Comparison of ENCODE assay signal across 17 cellular contexts in genomic region chr19:48497728-48498575, GRCh38. TPM values are rescaled to one million over a fixed set of nuclear protein-coding genes. Genes with fewer than 3 reads are reported as not detected.
DNase-seq lines count a peak whose midpoint lies in the region; ATAC-seq and TF ChIP-seq lines count a peak whose summit lies in the region.
"Had no signal": no experiment of that assay in that cellular context is flagged by ENCODE, and none has a peak within 500 bp of the region (broad histone marks: within the 10 kb centered on the region; RNA-seq: fewer than 3 reads in every experiment).

No MANE protein-coding gene starts in this region.

- ATAC-seq in GM23338 (no peak), memory B cell (ENCODE audit: low read depth) (no peak), HG03159 (IDR thresholded peaks at IDR 0.05; ENCODE audit: unreplicated experiment) (no peak)
- ATAC-seq: activated T-cell treated with anti-CD3 and anti-CD28 coated beads, Interleukin-2, amount 50 U/mL, for 4 hours; body of pancreas; gastroesophageal sphincter had no signal

- peaks cover 18% of the 10 kb centered on the region for H3F3A ChIP-seq in GM23338 (replicated peaks; ENCODE audit: low read depth)

- no peak overlapping the region for H2AK5ac ChIP-seq in mesendoderm (ENCODE audit: low read length)

- no peak overlapping the region for H3K4me3 Mint-ChIP-seq in GM23338
- H3K4me3 Mint-ChIP-seq in memory B cell, result peak overlapping the region; percentile 8
- H3K4me3 Mint-ChIP-seq: activated naive CD8-positive, alpha-beta T cell; activated T-cell treated with anti-CD3 and anti-CD28 coated beads, Interleukin-2, amount 50 U/mL, for 4 hours; dendritic cell treated with granulocyte-macrophage colony-stimulating factor and Interleukin-4, amounts not matched to agents 40 ng/mL and 50 ng/mL, for 4 days had no signal

- DNase-seq in GM23338 (ENCODE audit: low spot score) (peak; percentile 3), memory B cell (ENCODE audit: low spot score in 2 of 2) (no peak), mesendoderm (no peak)
- DNase-seq: activated CD4-positive, alpha-beta T cell treated with anti-CD3 and anti-CD28 coated beads, Interleukin-2, amount 50 U/mL, for 48 hours; activated T-cell treated with anti-CD3 and anti-CD28 coated beads, Interleukin-2, amount 50 U/mL, for 4 hours; MM.1S; NCI-H1930; NCI-H510A; transverse colon had no signal

- no peaks in the 10 kb centered on the region for H3K36me3 ChIP-seq in BLaER1 treated with 17β-estradiol and CSF1 and Interleukin-3, amounts not matched to agents 10 nM and 100 nM
- H3K36me3 ChIP-seq in GM23338 (ENCODE audit: insufficient read depth) (no peaks in the 10 kb centered on the region), mesendoderm (ENCODE audit: control insufficient read depth, insufficient read depth, low read length) (no peaks in the 10 kb centered on the region)
- H3K36me3 ChIP-seq: gastroesophageal sphincter, prostate gland, transverse colon had no signal

- H3K9me2 ChIP-seq in GM23338 (ENCODE audit: insufficient read depth), result no peaks in the 10 kb centered on the region

- peaks cover 0 to 33% (median 5%) of the 10 kb centered on the region in 11 experiments; a peak in 10 of 22 replicates for H4K20me1 ChIP-seq in BLaER1 treated with 17β-estradiol and CSF1 and Interleukin-3, amounts not matched to agents 10 nM and 100 nM
- H4K20me1 ChIP-seq in GM23338 (replicated peaks; ENCODE audit: insufficient read depth), result no peaks in the 10 kb centered on the region; the same call in 1 of the 2 replicates

- H3K4me1 ChIP-seq in BLaER1 treated with 17β-estradiol and CSF1 and Interleukin-3, amounts not matched to agents 10 nM and 100 nM, result peaks cover 57 to 78% (median 68%) of the 10 kb centered on the region in 10 experiments
- H3K4me1 ChIP-seq in GM23338 (ENCODE audit: insufficient read depth) (peaks cover 11% of the 10 kb centered on the region; the same call in 1 of the 2 replicates), mesendoderm (ENCODE audit: control insufficient read depth, low read depth, low read length) (peaks cover 3% of the 10 kb centered on the region)

- H3K18ac ChIP-seq in mesendoderm (ENCODE audit: low read length), result no peak overlapping the region

- no CpG with 5 or more reads among the region's 44 CpGs for WGBS in mesendoderm (ENCODE audit: extremely low coverage, insufficient coverage, low lambda C conversion rate)

- H3K27ac ChIP-seq in BLaER1 treated with 17β-estradiol and CSF1 and Interleukin-3, amounts not matched to agents 10 nM and 100 nM, result peak overlapping the region in 1 of 11 experiments; percentile 4; a peak in 1 of 22 replicates
- no peak overlapping the region for H3K27ac ChIP-seq in GM23338 (ENCODE audit: low read depth)
- no peak overlapping the region for H3K27ac ChIP-seq in mesendoderm (ENCODE audit: low read depth, low read length)
- H3K27ac ChIP-seq: body of pancreas, gastroesophageal sphincter, transverse colon had no signal

- H3K9me3 Mint-ChIP-seq in GM23338 (no peaks in the 10 kb centered on the region; the same call in 2 of the 3 replicates), memory B cell (peaks cover under 1% of the 10 kb centered on the region)
- H3K9me3 Mint-ChIP-seq: activated T-cell treated with anti-CD3 and anti-CD28 coated beads, Interleukin-2, amount 50 U/mL, for 4 hours; dendritic cell treated with granulocyte-macrophage colony-stimulating factor and Interleukin-4, amounts not matched to agents 40 ng/mL and 50 ng/mL, for 4 days; nephron had no signal

- peaks cover 50 to 80% (median 77%) of the 10 kb centered on the region in 11 experiments for H3K27me3 ChIP-seq in BLaER1 treated with 17β-estradiol and CSF1 and Interleukin-3, amounts not matched to agents 10 nM and 100 nM
- H3K27me3 ChIP-seq in GM23338 (ENCODE audit: insufficient read depth) (0 out of 2 replicates have a peak, but pooled peaks cover 2% of the 10 kb centered on the region), mesendoderm (ENCODE audit: insufficient read depth, low read length, poor library complexity) (no peaks in the 10 kb centered on the region)
- H3K27me3 ChIP-seq: body of pancreas had no signal

- no peak for TF ChIP-seq CTCF in GM23338 (conservative IDR thresholded peaks at IDR 0.05; ENCODE audit: low read depth in 2 of 2)

- no peaks in the 10 kb centered on the region for H3K9me3 ChIP-seq in BLaER1 treated with 17β-estradiol and CSF1 and Interleukin-3, amounts not matched to agents 10 nM and 100 nM (replicated peaks in 1 of 11)
- H3K9me3 ChIP-seq: body of pancreas, gastroesophageal sphincter, prostate gland, transverse colon had no signal

- H3K4me1 Mint-ChIP-seq in GM23338, result peaks cover 17% of the 10 kb centered on the region
- H3K4me1 Mint-ChIP-seq in memory B cell, result peaks cover 22% of the 10 kb centered on the region

- H4K5ac ChIP-seq in mesendoderm (ENCODE audit: low read length), result no peak overlapping the region

- no peak overlapping the region for H2BK120ac ChIP-seq in mesendoderm (ENCODE audit: low read depth, low read length)

- H3K4ac ChIP-seq in mesendoderm (ENCODE audit: low read depth, low read length), result no peak overlapping the region

- H3K79me2 ChIP-seq in GM23338 (replicated peaks; ENCODE audit: insufficient read depth) (no peaks in the 10 kb centered on the region), mesendoderm (ENCODE audit: control insufficient read depth, insufficient read depth, low read length) (no peaks in the 10 kb centered on the region)

- no peak overlapping the region for H2AFZ ChIP-seq in GM23338

- H3K36me3 Mint-ChIP-seq in GM23338 (ENCODE audit: low read depth), result no peaks in the 10 kb centered on the region; the same call in 1 of the 3 replicates
- H3K36me3 Mint-ChIP-seq in memory B cell, result no peaks in the 10 kb centered on the region
- H3K36me3 Mint-ChIP-seq: activated naive CD8-positive, alpha-beta T cell had no signal

- H3K27me3 Mint-ChIP-seq in GM23338 (ENCODE audit: insufficient read depth, low read depth, poor library complexity) (peaks cover 11% of the 10 kb centered on the region), memory B cell (peaks cover 39% of the 10 kb centered on the region)

- no peak overlapping the region for H4K8ac ChIP-seq in mesendoderm (ENCODE audit: low read depth, low read length)

- no peak overlapping the region for H2BK15ac ChIP-seq in mesendoderm (replicated peaks; ENCODE audit: low read depth)

- peak overlapping the region in 9 of 11 experiments; percentile 18 to 58 (median 38); a peak in 12 of 22 replicates for H3K9ac ChIP-seq in BLaER1 treated with 17β-estradiol and CSF1 and Interleukin-3, amounts not matched to agents 10 nM and 100 nM
- no peak overlapping the region for H3K9ac ChIP-seq in mesendoderm (ENCODE audit: low read length)

- H3K56ac ChIP-seq in mesendoderm (ENCODE audit: low read length), result no peak overlapping the region

- H3K79me1 ChIP-seq in mesendoderm (ENCODE audit: low read length), result no peaks in the 10 kb centered on the region

- H2BK5ac ChIP-seq in mesendoderm (ENCODE audit: low read length), result no peak overlapping the region

- H3K4me2 ChIP-seq in BLaER1 treated with 17β-estradiol and CSF1 and Interleukin-3, amounts not matched to agents 10 nM and 100 nM, result peak overlapping the region; percentile 60 to 81 (median 71)
- H3K4me2 ChIP-seq in GM23338 (no peak overlapping the region), mesendoderm (ENCODE audit: low read length) (no peak overlapping the region)

- H3K4me3 ChIP-seq in BLaER1 treated with 17β-estradiol and CSF1 and Interleukin-3, amounts not matched to agents 10 nM and 100 nM, result peak overlapping the region in 7 of 10 experiments; percentile 17 to 52 (median 38); a peak in 12 of 20 replicates
- H3K4me3 ChIP-seq in GM23338, result no peak overlapping the region
- no peak overlapping the region for H3K4me3 ChIP-seq in mesendoderm (ENCODE audit: low read length)
- H3K4me3 ChIP-seq: body of pancreas, transverse colon had no signal

- no peak overlapping the region for H3K27ac Mint-ChIP-seq in GM23338
- no peak overlapping the region for H3K27ac Mint-ChIP-seq in memory B cell
- H3K27ac Mint-ChIP-seq: activated naive CD8-positive, alpha-beta T cell; dendritic cell treated with granulocyte-macrophage colony-stimulating factor and Interleukin-4, amounts not matched to agents 40 ng/mL and 50 ng/mL, for 4 days had no signal

- no peak overlapping the region for H3K23ac ChIP-seq in mesendoderm (ENCODE audit: low read length)

TF ChIP-seq in GM23338, 12 proteins besides CTCF, POLR2A, EP300 and RAD21 (continues in another document):
- no peak for TF ChIP-seq ZNF114 (CRISPR knock-in tag; IDR thresholded peaks at IDR 0.05)
- no peak for TF ChIP-seq CREB1 (CRISPR knock-in tag; IDR thresholded peaks at IDR 0.05; ENCODE audit: low read depth)
- no peak for TF ChIP-seq ZNF331 (CRISPR knock-in tag; IDR thresholded peaks at IDR 0.05; ENCODE audit: low read depth)

RNA-seq across cellular contexts. Expression of gene LMTK3, which starts 13.7 kb away (rescaled TPM):
- total RNA-seq in GM23338 (2014; rRNA removed; shearing (Covaris generic)), result 5.7 and 11.8 TPM in 2 replicates
- 1.6 and 2.0 TPM in 2 replicates for polyA plus RNA-seq in GM23338 (2016; fragmentation: Nextera tagmentation; extraction: Ambion mirVana)
- polyA plus RNA-seq in mesendoderm (2013, experiment 1 of 2), result 3.1 TPM
- polyA plus RNA-seq in mesendoderm (2013, experiment 2 of 2), result 2.8 TPM

RNA-seq across cellular contexts. Expression of gene CYTH2, which starts 28.8 kb away (rescaled TPM):
- total RNA-seq in GM23338 (2014; rRNA removed; shearing (Covaris generic)), result 42.6 and 60.4 TPM in 2 replicates
- 38.8 and 41.1 TPM in 2 replicates for polyA plus RNA-seq in GM23338 (2016; fragmentation: Nextera tagmentation; extraction: Ambion mirVana)
- 43.5 TPM for polyA plus RNA-seq in mesendoderm (2013, experiment 1 of 2)
- polyA plus RNA-seq in mesendoderm (2013, experiment 2 of 2), result 40.5 TPM

RNA-seq across cellular contexts. Expression of gene KCNJ14, which starts 42.6 kb away (rescaled TPM):
- total RNA-seq in GM23338 (2014; rRNA removed; shearing (Covaris generic)), result 0.94 and 1.2 TPM in 2 replicates
- polyA plus RNA-seq in GM23338 (2016; fragmentation: Nextera tagmentation; extraction: Ambion mirVana), result 0.73 and 0.81 TPM in 2 replicates
- 0.34 TPM for polyA plus RNA-seq in mesendoderm (2013, experiment 1 of 2)
- polyA plus RNA-seq in mesendoderm (2013, experiment 2 of 2), result 0.32 TPM

RNA-seq across cellular contexts. Expression of gene GRWD1, which starts 52.2 kb away (rescaled TPM):
- total RNA-seq in GM23338 (2014; rRNA removed; shearing (Covaris generic)), result 58.0 and 64.6 TPM in 2 replicates
- polyA plus RNA-seq in GM23338 (2016; fragmentation: Nextera tagmentation; extraction: Ambion mirVana), result 23.2 and 25.8 TPM in 2 replicates
- 35.4 TPM for polyA plus RNA-seq in mesendoderm (2013, experiment 1 of 2)
- 37.3 TPM for polyA plus RNA-seq in mesendoderm (2013, experiment 2 of 2)

RNA-seq across cellular contexts. Expression of gene SULT2B1, which starts 54.0 kb away (rescaled TPM):
- total RNA-seq in GM23338 (2014; rRNA removed; shearing (Covaris generic)), result 1.3 TPM in 1 of 2 replicates, not detected in the other
- polyA plus RNA-seq in GM23338 (2016; fragmentation: Nextera tagmentation; extraction: Ambion mirVana), result 2.3 and 2.5 TPM in 2 replicates
- polyA plus RNA-seq in mesendoderm (2013, experiment 1 of 2), result 0.14 TPM
- polyA plus RNA-seq in mesendoderm (2013, experiment 2 of 2), result 0.24 TPM
- total RNA-seq: activated T-cell treated with anti-CD3 and anti-CD28 coated beads, Interleukin-2, amount 50 U/mL, for 4 hours had no signal

Comparison
In these comparisons a context has a peak if more than half of its experiments do, and no peak if none do; other contexts are left out.
1. H3K4me2 ChIP-seq: peak in BLaER1 treated with 17β-estradiol and CSF1 and Interleukin-3, amounts not matched to agents 10 nM and 100 nM (11 of 11); none in GM23338 (single experiment) and mesendoderm (single experiment).
2. H3K4me3 ChIP-seq: peak in BLaER1 treated with 17β-estradiol and CSF1 and Interleukin-3, amounts not matched to agents 10 nM and 100 nM (7 of 10); none in GM23338 (single experiment) and mesendoderm (single experiment).